Comparison of ENCODE assay signal across 25 cellular contexts in genomic region chr14:32572867-32573149, GRCh38.
A peak's percentile ranks its signal among the peaks of the same experiment; 100 is the strongest.
DNase-seq lines count a peak whose midpoint lies in the region; ATAC-seq, FAIRE-seq and TF ChIP-seq lines count a peak whose summit lies in the region.
"Had no signal": no experiment of that assay in that cellular context is flagged by ENCODE, and none has a peak within 500 bp of the region (broad histone marks: within the 10 kb centered on the region; RNA-seq: fewer than 3 reads in every experiment).

No MANE protein-coding gene starts in this region.

- POLR2A ChIA-PET in HepG2 (lab: Yijun Ruan, JAX): no interaction called here

- H3K9ac ChIP-seq in OCI-LY3 (ENCODE audit: low read length): no peak overlapping the region
- no peak overlapping the region for H3K9ac ChIP-seq in HepG2 (ENCODE audit: insufficient read depth, low read depth, low read length)

- peaks cover 20% of the 10 kb centered on the region; the same call in 1 of the 2 replicates for H3K27me3 ChIP-seq in OCI-LY3 (ENCODE audit: low read depth, low read length)
- no peaks in the 10 kb centered on the region for H3K27me3 ChIP-seq in HepG2 (ENCODE audit: control insufficient read depth in 1 of 2, insufficient read depth in 2 of 2, low read length in 2 of 2)
- H3K27me3 ChIP-seq: right atrium auricular region, SJSA1, stomach, upper lobe of left lung had no signal

- H3K9me3 Mint-ChIP-seq in type B pancreatic cell: no peaks in the 10 kb centered on the region
- H3K9me3 Mint-ChIP-seq: activated CD4-positive, alpha-beta T cell treated with anti-CD3 and anti-CD28 coated beads, Interleukin-2, amount 10 ng/mL, durations not matched to agents 7 days and 5 days; activated naive CD4-positive, alpha-beta T cell treated with anti-CD3 and anti-CD28 coated beads, Interleukin-2, amount 50 U/mL, for 72 hours had no signal

- ATAC-seq in HepG2: peak; percentile 14; the same call in 1 of the 3 replicates
- no peak for ATAC-seq in HG02571 (IDR thresholded peaks at IDR 0.05; ENCODE audit: unreplicated experiment)
- ATAC-seq in left ventricle myocardium superior: no peak
- ATAC-seq: activated CD8-positive, alpha-beta memory T cell treated with anti-CD3 and anti-CD28 coated beads, Interleukin-2, amount 10 ng/mL, durations not matched to agents 7 days and 5 days; activated naive CD4-positive, alpha-beta T cell treated with anti-CD3 and anti-CD28 coated beads, Interleukin-2, amount 50 U/mL, for 72 hours; foreskin keratinocyte had no signal

- no TSS peak for BruUV-seq in HepG2 (replicated peaks; lab: Mats Ljungman, UMichigan)

- TF ChIP-seq EP300 in HepG2 (IDR thresholded peaks at IDR 0.05; ENCODE audit: low read depth in 2 of 2, low read length in 2 of 2) (no peak), HepG2 (CRISPR knock-in tag; IDR thresholded peaks at IDR 0.05; ENCODE audit: borderline replicate concordance) (no peak)

- H3K27ac ChIP-seq in OCI-LY3 (ENCODE audit: low read length): no peak overlapping the region; the same call in 1 of the 2 replicates
- no peak overlapping the region for H3K27ac ChIP-seq in HepG2 (ENCODE audit: extremely low read length, insufficient read depth, low read length)
- H3K27ac ChIP-seq: foreskin keratinocyte, right atrium auricular region, SJSA1, stomach, upper lobe of left lung, VCaP had no signal

- H3K36me3 ChIP-seq in OCI-LY3 (replicated peaks; ENCODE audit: low read depth, low read length) (no peaks in the 10 kb centered on the region), HepG2 (replicated peaks in 1 of 2; ENCODE audit: control insufficient read depth in 1 of 2, insufficient read depth in 2 of 2, low read length in 2 of 2) (no peaks in the 10 kb centered on the region)
- H3K36me3 ChIP-seq: HAP-1, right atrium auricular region, SJSA1, stomach, upper lobe of left lung had no signal

- no peak for TF ChIP-seq CTCF in OCI-LY3 (IDR thresholded peaks at IDR 0.05; ENCODE audit: low read depth, low read length)
- TF ChIP-seq CTCF in HepG2 (CRISPR knock-in tag; IDR thresholded peaks at IDR 0.05): no peak
- TF ChIP-seq CTCF in type B pancreatic cell (conservative IDR thresholded peaks at IDR 0.05): no peak

- H3K36me3 Mint-ChIP-seq in type B pancreatic cell: no peaks in the 10 kb centered on the region
- H3K36me3 Mint-ChIP-seq: activated CD8-positive, alpha-beta memory T cell treated with anti-CD3 and anti-CD28 coated beads, Interleukin-2, amount 10 ng/mL, durations not matched to agents 7 days and 5 days; activated naive CD4-positive, alpha-beta T cell treated with anti-CD3 and anti-CD28 coated beads, Interleukin-2, amount 50 U/mL, for 72 hours had no signal

- H3K4me2 ChIP-seq in OCI-LY3 (ENCODE audit: low read length) (peak overlapping the region; percentile 38), HepG2 (ENCODE audit: low read depth, low read length) (no peak overlapping the region)

- no peak for TF ChIP-seq POLR2A in HepG2 (IDR thresholded peaks at IDR 0.05; ENCODE audit: insufficient read depth in 1 of 2, low read depth in 2 of 2, low read length in 2 of 2)

- DNase-seq in NCI-H82 (lab: John Stamatoyannopoulos, UW): peak; percentile 38
- no peak for DNase-seq in NCI-H82 treated with DMSO at 0.1 percent for 48 hours (lab: John Stamatoyannopoulos, UW; ENCODE audit: unreplicated experiment)
- no peak for DNase-seq in HepG2 (ENCODE audit: low spot score)
- no peak for DNase-seq in type B pancreatic cell (ENCODE audit: extremely low spot score, unreplicated experiment)
- no peak for DNase-seq in iPS-NIHi11 (ENCODE audit: low spot score)
- DNase-seq in left ventricle myocardium superior: no peak
- DNase-seq: activated CD4-positive, alpha-beta T cell treated with anti-CD3 and anti-CD28 coated beads, Interleukin-2, amount 10 ng/mL, durations not matched to agents 7 days and 5 days; activated CD8-positive, alpha-beta memory T cell treated with anti-CD3 and anti-CD28 coated beads, Interleukin-2, amount 10 ng/mL, durations not matched to agents 7 days and 5 days; cerebellar nuclear complex; COR-L47; DMS79; erythroblast; foreskin keratinocyte; NCI-H1694 treated with DMSO at 0.1 percent for 48 hours; stomach; T-helper 2 cell; upper lobe of left lung had no signal

- H3K9me3 ChIP-seq in OCI-LY3 (ENCODE audit: insufficient read depth, low read length) (no peaks in the 10 kb centered on the region), HepG2 (ENCODE audit: low read length) (no peaks in the 10 kb centered on the region)
- H3K9me3 ChIP-seq: HAP-1, right atrium auricular region, SJSA1, stomach, upper lobe of left lung had no signal

- H3K4me1 Mint-ChIP-seq in type B pancreatic cell (ENCODE audit: unreplicated experiment): peaks cover 6% of the 10 kb centered on the region
- H3K4me1 Mint-ChIP-seq: activated CD4-positive, alpha-beta T cell treated with anti-CD3 and anti-CD28 coated beads, Interleukin-2, amount 10 ng/mL, durations not matched to agents 7 days and 5 days; activated CD8-positive, alpha-beta memory T cell treated with anti-CD3 and anti-CD28 coated beads, Interleukin-2, amount 10 ng/mL, durations not matched to agents 7 days and 5 days had no signal

- intact Hi-C loops in HepG2 (cut with micrococcal nuclease; ENCODE audit: unreplicated experiment): loop anchor here (10.0 kb wide), 1 partner anchor 1522 kb away; no protein-coding TSS in a partner anchor
- intact Hi-C loops in left ventricle myocardium superior (cut with micrococcal nuclease): loop anchor here (5.0 to 10.0 kb wide), 4 partner anchors 252 to 1534 kb away; no protein-coding TSS in a partner anchor

- no peak overlapping the region for H2AFZ ChIP-seq in OCI-LY3 (ENCODE audit: low read depth, low read length)
- H2AFZ ChIP-seq in HepG2 (ENCODE audit: low read length): no peak overlapping the region

- H3K27me3 Mint-ChIP-seq in type B pancreatic cell: peaks cover 21% of the 10 kb centered on the region

- peaks cover 35% of the 10 kb centered on the region for H3K4me1 ChIP-seq in OCI-LY3 (ENCODE audit: low read length)
- H3K4me1 ChIP-seq in HepG2 (ENCODE audit: insufficient read depth, low read length): peaks cover 11% of the 10 kb centered on the region
- H3K4me1 ChIP-seq: foreskin keratinocyte, HAP-1, SJSA1 had no signal

- TF ChIP-seq RAD21 in HepG2 (CRISPR knock-in tag; IDR thresholded peaks at IDR 0.05): no peak

- no peak for FAIRE-seq in HepG2 (lab: Jason Lieb, UNC)
- FAIRE-seq: keratinocyte had no signal

- in situ Hi-C loops in HepG2 (cut with HindIII; ENCODE audit: extremely low pct_ligation_motif_present, low pct_unique_long_range_greater_than_20kb): loop anchor here (10.0 kb wide), 1 partner anchor 1742 kb away; no protein-coding TSS in a partner anchor

- no peaks in the 10 kb centered on the region for H4K20me1 ChIP-seq in OCI-LY3 (ENCODE audit: insufficient read depth, low read length)
- no peaks in the 10 kb centered on the region for H4K20me1 ChIP-seq in HepG2 (ENCODE audit: insufficient read depth, low read length)

- H3K4me3 ChIP-seq in OCI-LY3 (ENCODE audit: low read length): no peak overlapping the region
- no peak overlapping the region for H3K4me3 ChIP-seq in HepG2 (replicated peaks in 1 of 3; ENCODE audit: insufficient read depth in 1 of 3, low read depth in 2 of 3, low read length in 3 of 3)
- H3K4me3 ChIP-seq: HAP-1, right atrium auricular region, SJSA1, stomach, upper lobe of left lung had no signal

- H3K27ac Mint-ChIP-seq in type B pancreatic cell: peak overlapping the region; percentile 24
- H3K27ac Mint-ChIP-seq: activated CD4-positive, alpha-beta T cell treated with anti-CD3 and anti-CD28 coated beads, Interleukin-2, amount 10 ng/mL, durations not matched to agents 7 days and 5 days; activated CD8-positive, alpha-beta memory T cell treated with anti-CD3 and anti-CD28 coated beads, Interleukin-2, amount 10 ng/mL, durations not matched to agents 7 days and 5 days; activated naive CD4-positive, alpha-beta T cell treated with anti-CD3 and anti-CD28 coated beads, Interleukin-2, amount 50 U/mL, for 72 hours had no signal

- CTCF ChIA-PET in HepG2 (lab: Yijun Ruan, JAX; ENCODE audit: low intra/inter-chr PET ratio, low total read pairs): no interaction called here

- no peak overlapping the region for H3K4me3 Mint-ChIP-seq in type B pancreatic cell
- H3K4me3 Mint-ChIP-seq: activated CD4-positive, alpha-beta T cell treated with anti-CD3 and anti-CD28 coated beads, Interleukin-2, amount 10 ng/mL, durations not matched to agents 7 days and 5 days; activated CD8-positive, alpha-beta memory T cell treated with anti-CD3 and anti-CD28 coated beads, Interleukin-2, amount 10 ng/mL, durations not matched to agents 7 days and 5 days had no signal

- H3K79me2 ChIP-seq in OCI-LY3 (ENCODE audit: low read length) (no peaks in the 10 kb centered on the region), HepG2 (ENCODE audit: insufficient read depth, low read length) (no peaks in the 10 kb centered on the region)

TF ChIP-seq in HepG2, 621 proteins besides CTCF, POLR2A, EP300 and RAD21 (continues in another document):
- TF ChIP-seq LCORL (IDR thresholded peaks at IDR 0.05) (peak; percentile 60; the same call in 1 of the 2 replicates), LCORL (CRISPR knock-in tag; IDR thresholded peaks at IDR 0.05) (no peak), MTERF4 (CRISPR knock-in tag; IDR thresholded peaks at IDR 0.05) (no peak), CHCHD3 (CRISPR knock-in tag; IDR thresholded peaks at IDR 0.05) (no peak), GPN1 (CRISPR knock-in tag; IDR thresholded peaks at IDR 0.05; ENCODE audit: borderline replicate concordance) (no peak), RXRA (CRISPR knock-in tag; IDR thresholded peaks at IDR 0.05) (no peak), SRF (IDR thresholded peaks at IDR 0.05; ENCODE audit: low read depth, low read length) (no peak), ZFP62 (CRISPR knock-in tag; IDR thresholded peaks at IDR 0.05) (no peak), ZNF83 (CRISPR knock-in tag; IDR thresholded peaks at IDR 0.05; ENCODE audit: borderline replicate concordance) (no peak), THAP8 (CRISPR knock-in tag; IDR thresholded peaks at IDR 0.05; ENCODE audit: borderline replicate concordance) (no peak)
